1 cellular context compared by ENCODE assay signal in the genomic region with DNA sequence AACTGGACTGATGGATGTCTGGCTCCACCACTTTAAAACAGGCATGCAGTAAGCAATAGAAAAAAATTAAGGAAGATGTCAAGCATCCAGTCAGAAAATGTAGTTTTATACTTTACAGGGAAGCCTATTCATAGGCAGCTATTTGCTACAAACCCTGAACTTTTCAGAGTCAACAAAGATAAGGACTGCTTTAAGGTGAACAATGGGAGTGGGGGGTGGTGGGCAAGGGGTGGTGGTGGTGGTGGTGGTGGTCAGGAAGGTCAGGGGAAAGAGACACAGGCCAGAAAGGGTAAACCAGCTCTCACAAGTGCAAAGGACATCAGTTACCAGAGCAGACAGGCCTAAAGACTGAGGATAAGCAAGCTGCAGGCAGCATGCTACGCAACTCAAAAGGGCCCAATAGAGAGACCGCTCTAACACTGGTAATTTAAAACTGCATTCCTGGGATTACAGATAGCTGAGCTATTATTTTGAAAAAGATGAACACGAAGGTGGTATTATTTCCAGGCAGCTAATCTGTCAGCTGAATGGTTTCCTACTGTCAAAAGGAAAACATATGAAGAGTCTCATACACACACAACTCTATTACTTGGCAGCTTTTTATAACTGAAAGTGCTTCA.
A peak's percentile ranks its signal among the peaks of the same experiment; 100 is the strongest.
TF ChIP-seq lines count a peak whose summit lies in the region.

No MANE protein-coding gene starts in this region.

TF ChIP-seq in SK-N-SH, 30 proteins besides CTCF, POLR2A, EP300 and RAD21 (continued from another document):
- no peak for TF ChIP-seq REST (IDR thresholded peaks at IDR 0.05; ENCODE audit: low read depth, low read length)
- 0 out of 2 replicates have a peak, but pooled peaks have one; percentile 20 for TF ChIP-seq PBX3 (IDR thresholded peaks at IDR 0.05)
- TF ChIP-seq, protein P1, sequence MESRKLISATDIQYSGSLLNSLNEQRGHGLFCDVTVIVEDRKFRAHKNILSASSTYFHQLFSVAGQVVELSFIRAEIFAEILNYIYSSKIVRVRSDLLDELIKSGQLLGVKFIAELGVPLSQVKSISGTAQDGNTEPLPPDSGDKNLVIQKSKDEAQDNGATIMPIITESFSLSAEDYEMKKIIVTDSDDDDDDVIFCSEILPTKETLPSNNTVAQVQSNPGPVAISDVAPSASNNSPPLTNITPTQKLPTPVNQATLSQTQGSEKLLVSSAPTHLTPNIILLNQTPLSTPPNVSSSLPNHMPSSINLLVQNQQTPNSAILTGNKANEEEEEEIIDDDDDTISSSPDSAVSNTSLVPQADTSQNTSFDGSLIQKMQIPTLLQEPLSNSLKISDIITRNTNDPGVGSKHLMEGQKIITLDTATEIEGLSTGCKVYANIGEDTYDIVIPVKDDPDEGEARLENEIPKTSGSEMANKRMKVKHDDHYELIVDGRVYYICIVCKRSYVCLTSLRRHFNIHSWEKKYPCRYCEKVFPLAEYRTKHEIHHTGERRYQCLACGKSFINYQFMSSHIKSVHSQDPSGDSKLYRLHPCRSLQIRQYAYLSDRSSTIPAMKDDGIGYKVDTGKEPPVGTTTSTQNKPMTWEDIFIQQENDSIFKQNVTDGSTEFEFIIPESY (IDR thresholded peaks at IDR 0.05; ENCODE audit: borderline replicate concordance, low read depth): no peak
- TF ChIP-seq POLR2AphosphoS5 (IDR thresholded peaks at IDR 0.05; ENCODE audit: low read depth, low read length): no peak
- TF ChIP-seq SIN3A (IDR thresholded peaks at IDR 0.05; ENCODE audit: borderline replicate concordance, low read depth, low read length): 0 out of 2 replicates have a peak, but pooled peaks have one; percentile 48
- TF ChIP-seq EZH2phosphoT487 (IDR thresholded peaks at IDR 0.05; ENCODE audit: borderline replicate concordance, low read depth): no peak
- peak; percentile 41; the same call in 1 of the 2 replicates for TF ChIP-seq MAX (IDR thresholded peaks at IDR 0.05; ENCODE audit: low read depth)
- no peak for TF ChIP-seq NFIC (IDR thresholded peaks at IDR 0.05; ENCODE audit: borderline replicate concordance)
